In genomic region chr1:237041795-237042466, GRCh38 we compare ENCODE assay signal across 9 cellular contexts. TPM values are rescaled to one million over a fixed set of nuclear protein-coding genes. Genes with fewer than 3 reads are reported as not detected.
DNase-seq lines count a peak whose midpoint lies in the region; ATAC-seq, FAIRE-seq and TF ChIP-seq lines count a peak whose summit lies in the region.
"Had no signal": no experiment of that assay in that cellular context is flagged by ENCODE, and none has a peak within 500 bp of the region (broad histone marks: within the 10 kb centered on the region; RNA-seq: fewer than 3 reads in every experiment).

TSS of gene RYR2 (plus strand) at chr1:237042184. CDS start at chr1:237042522, 338 bp downstream.

- H4K20me1 ChIP-seq in astrocyte (ENCODE audit: insufficient read depth, low read length): no peaks in the 10 kb centered on the region

- peaks cover 4% of the 10 kb centered on the region for H3K4me1 Mint-ChIP-seq in astrocyte (ENCODE audit: low read depth, unreplicated experiment)
- peaks cover 18% of the 10 kb centered on the region for H3K4me1 Mint-ChIP-seq in stimulated activated naive CD8-positive, alpha-beta T cell treated with anti-CD3 and anti-CD28 coated beads, Interleukin-15, amount 100 ng/mL, for 72 hours

- H3K27ac ChIP-seq in astrocyte (ENCODE audit: low read depth, low read length): no peak within 1 kb of the TSS

- no peaks in the 10 kb centered on the region for H3K36me3 Mint-ChIP-seq in astrocyte (ENCODE audit: low read depth, unreplicated experiment)

- peak within 1 kb of the TSS; percentile 52 for H2AFZ ChIP-seq in astrocyte (ENCODE audit: low read depth, low read length)

- no peak within 1 kb of the TSS for H3K4me3 ChIP-seq in astrocyte (ENCODE audit: insufficient read depth, low read depth, low read length)

- H3K79me2 ChIP-seq in astrocyte (ENCODE audit: insufficient read depth, low read length): no peaks in the 10 kb centered on the region

- no peaks in the 10 kb centered on the region for H3K9me3 Mint-ChIP-seq in astrocyte (ENCODE audit: unreplicated experiment)
- no peaks in the 10 kb centered on the region for H3K9me3 Mint-ChIP-seq in stimulated activated naive CD8-positive, alpha-beta T cell treated with anti-CD3 and anti-CD28 coated beads, Interleukin-15, amount 100 ng/mL, for 72 hours

- H3K9me3 ChIP-seq in astrocyte (ENCODE audit: insufficient read depth, low read depth, low read length): no peaks in the 10 kb centered on the region

- H3K9ac ChIP-seq in astrocyte (ENCODE audit: low read length): no peak within 1 kb of the TSS

- no peaks in the 10 kb centered on the region for H3K36me3 ChIP-seq in astrocyte (ENCODE audit: insufficient read depth, low read length)

- TF ChIP-seq CTCF in astrocyte (IDR thresholded peaks at IDR 0.05; ENCODE audit: insufficient read depth, low read depth, low read length): no peak

- no peak within 1 kb of the TSS for H3K27ac Mint-ChIP-seq in astrocyte (ENCODE audit: unreplicated experiment)
- H3K27ac Mint-ChIP-seq in stimulated activated naive CD8-positive, alpha-beta T cell treated with anti-CD3 and anti-CD28 coated beads, Interleukin-15, amount 100 ng/mL, for 72 hours: no peak within 1 kb of the TSS

- FAIRE-seq in astrocyte (lab: Jason Lieb, UNC) (no peak), GM19239 (lab: Jason Lieb, UNC) (no peak)

- DNase-seq in NCI-H2227 (lab: John Stamatoyannopoulos, UW; ENCODE audit: unreplicated experiment) (peak; percentile 51), NCI-H2227 treated with DMSO at 0.1 percent for 48 hours (lab: John Stamatoyannopoulos, UW) (no peak), astrocyte (ENCODE audit: low read depth) (no peak), islet precursor cell (peak; percentile 87), GM19239 (ENCODE audit: insufficient read length, low spot score) (no peak), CD1c-positive myeloid dendritic cell (ENCODE audit: extremely low spot score) (no peak)
- peak in 1 of 2 donors; percentile 7 for DNase-seq in stimulated activated naive CD8-positive, alpha-beta T cell treated with anti-CD3 and anti-CD28 coated beads, Interleukin-15, amount 100 ng/mL, for 72 hours
- no peak for DNase-seq in central memory CD4-positive, alpha-beta T cell

- peaks cover 44% of the 10 kb centered on the region for H3K27me3 ChIP-seq in astrocyte (ENCODE audit: insufficient read depth, low read length)

- H3K4me3 Mint-ChIP-seq in astrocyte (ENCODE audit: unreplicated experiment): peak within 1 kb of the TSS; percentile 83
- H3K4me3 Mint-ChIP-seq in stimulated activated naive CD8-positive, alpha-beta T cell treated with anti-CD3 and anti-CD28 coated beads, Interleukin-15, amount 100 ng/mL, for 72 hours: peak within 1 kb of the TSS in 1 of 2 donors; percentile 57

- peaks cover 42% of the 10 kb centered on the region for H3K27me3 Mint-ChIP-seq in astrocyte (ENCODE audit: low read depth, unreplicated experiment)
- peaks cover 18% of the 10 kb centered on the region for H3K27me3 Mint-ChIP-seq in stimulated activated naive CD8-positive, alpha-beta T cell treated with anti-CD3 and anti-CD28 coated beads, Interleukin-15, amount 100 ng/mL, for 72 hours

- peak; percentile 64 for ATAC-seq in stimulated activated naive CD8-positive, alpha-beta T cell treated with anti-CD3 and anti-CD28 coated beads, Interleukin-15, amount 100 ng/mL, for 72 hours

- peak within 1 kb of the TSS; percentile 55 for H3K4me2 ChIP-seq in astrocyte (ENCODE audit: low read length)

- H3K4me1 ChIP-seq in astrocyte (ENCODE audit: insufficient read depth, low read length): no peaks in the 10 kb centered on the region

RNA-seq across cellular contexts. Expression of gene RYR2, which starts in this region (rescaled TPM):
- 0.19 and 0.30 TPM in 2 replicates for total RNA-seq in astrocyte
- total RNA-seq: glomerular endothelial cell had no signal

Comparison
In these comparisons a context has a peak if more than half of its experiments do, and no peak if none do; other contexts are left out.
1. DNase-seq: peak in NCI-H2227 (single experiment) and islet precursor cell (single experiment); none in NCI-H2227 treated with DMSO at 0.1 percent for 48 hours (single experiment), astrocyte (single experiment), central memory CD4-positive, alpha-beta T cell (single experiment), GM19239 (single experiment) and CD1c-positive myeloid dendritic cell (single experiment).